In genomic region chr5:159801303-159801702, GRCh38 we compare ENCODE assay signal across 14 cellular contexts.
A peak's percentile ranks its signal among the peaks of the same experiment; 100 is the strongest.
DNase-seq lines count a peak whose midpoint lies in the region; ATAC-seq and TF ChIP-seq lines count a peak whose summit lies in the region.
"Had no signal": no experiment of that assay in that cellular context is flagged by ENCODE, and none has a peak within 500 bp of the region (broad histone marks: within the 10 kb centered on the region; RNA-seq: fewer than 3 reads in every experiment).

No MANE protein-coding gene starts in this region.

- intact Hi-C loops in esophagus muscularis mucosa (cut with DNase I): no loop called here

- H2AFZ ChIP-seq in SK-N-SH (ENCODE audit: low read depth): no peak overlapping the region
- H2AFZ ChIP-seq: GM23248 had no signal

- H3K27me3 ChIP-seq in SK-N-SH (ENCODE audit: insufficient read depth) (no peaks in the 10 kb centered on the region), esophagus muscularis mucosa (no peaks in the 10 kb centered on the region)
- H3K27me3 ChIP-seq: BLaER1 had no signal

- no peaks in the 10 kb centered on the region for H3K9me2 ChIP-seq in SK-N-SH

- DNase-seq in SK-N-SH: no peak
- DNase-seq in NCI-H187 treated with DMSO at 0.1 percent for 48 hours (lab: John Stamatoyannopoulos, UW): peak; percentile 64
- DNase-seq in esophagus muscularis mucosa (ENCODE audit: extremely low spot score): peak; percentile 29
- DNase-seq in NCI-H2107 treated with DMSO at 0.1 percent for 48 hours (lab: John Stamatoyannopoulos, UW; ENCODE audit: unreplicated experiment): no peak
- DNase-seq in MV-4-11 (lab: John Stamatoyannopoulos, UW): no peak
- DNase-seq: 8988T; Calu3; CD8-positive, alpha-beta T cell; GF-D8; GM23248 had no signal

- no peaks in the 10 kb centered on the region for H3K79me2 ChIP-seq in SK-N-SH (ENCODE audit: insufficient read depth)

- no peak overlapping the region for H3K4me2 ChIP-seq in SK-N-SH
- H3K4me2 ChIP-seq: BLaER1 had no signal

- H3K27ac ChIP-seq in SK-N-SH (ENCODE audit: low read depth in 2 of 2, low read length in 1 of 2): no peak overlapping the region
- no peak overlapping the region for H3K27ac ChIP-seq in esophagus muscularis mucosa (replicated peaks in 1 of 4)
- H3K27ac ChIP-seq: BLaER1, GM23248 had no signal

- ATAC-seq in SK-N-SH treated with all-trans-retinoic acid at 6 μM for 48 hours: no peak
- no peak for ATAC-seq in GM19328 (IDR thresholded peaks at IDR 0.05; ENCODE audit: unreplicated experiment)
- ATAC-seq: CD8-positive, alpha-beta T cell had no signal

- H3K9ac ChIP-seq in SK-N-SH: no peak overlapping the region
- H3K9ac ChIP-seq: BLaER1, GM23248 had no signal

- no peak for TF ChIP-seq POLR2A in esophagus muscularis mucosa (IDR thresholded peaks at IDR 0.05; ENCODE audit: low read depth)

- H3K9me3 ChIP-seq in SK-N-SH (peaks cover 12% of the 10 kb centered on the region; the same call in 1 of the 2 replicates), esophagus muscularis mucosa (peaks cover 0 to 4% (median 0%) of the 10 kb centered on the region in 4 donors)
- H3K9me3 ChIP-seq: BLaER1, HAP-1 had no signal

- no peaks in the 10 kb centered on the region for H3K4me1 ChIP-seq in SK-N-SH (ENCODE audit: control insufficient read depth in 1 of 2, insufficient read depth in 2 of 2, low read depth in 1 of 2, low read length in 1 of 2)
- H3K4me1 ChIP-seq in esophagus muscularis mucosa: no peaks in the 10 kb centered on the region
- H3K4me1 ChIP-seq: HAP-1 had no signal

- H4K20me1 ChIP-seq in SK-N-SH (ENCODE audit: insufficient read depth): no peaks in the 10 kb centered on the region
- H4K20me1 ChIP-seq: BLaER1 had no signal

- no peak for TF ChIP-seq CTCF in SK-N-SH (IDR thresholded peaks at IDR 0.05)
- no peak for TF ChIP-seq CTCF in esophagus muscularis mucosa (IDR thresholded peaks at IDR 0.05)

- TF ChIP-seq EP300 in SK-N-SH (IDR thresholded peaks at IDR 0.05; ENCODE audit: borderline replicate concordance in 1 of 2, low read depth in 1 of 2, low read length in 1 of 2) (no peak), esophagus muscularis mucosa (IDR thresholded peaks at IDR 0.05) (no peak)

- 48% methylated on average over 8 of the region's 8 CpGs for WGBS in SK-N-SH (ENCODE audit: low lambda C conversion rate)
- whole genome bisulfite sequencing in esophagus muscularis mucosa: 93% methylated on average over 8 of the region's 8 CpGs

- no peaks in the 10 kb centered on the region for H3F3A ChIP-seq in SK-N-SH (replicated peaks; ENCODE audit: insufficient read depth)

- CTCF ChIA-PET in SK-N-SH (lab: Yijun Ruan, JAX): no interaction called here

- H3K4me3 ChIP-seq in SK-N-SH (ENCODE audit: low read depth in 2 of 2, low read length in 1 of 2) (no peak overlapping the region), esophagus muscularis mucosa (no peak overlapping the region)
- H3K4me3 ChIP-seq: BLaER1, GM23248, HAP-1 had no signal

- POLR2A ChIA-PET in SK-N-SH (lab: Yijun Ruan, JAX): no interaction called here

- no peaks in the 10 kb centered on the region for H3K36me3 ChIP-seq in SK-N-SH (replicated peaks in 1 of 2; ENCODE audit: control insufficient read depth in 1 of 2, insufficient read depth in 2 of 2, low read length in 1 of 2)
- H3K36me3 ChIP-seq in esophagus muscularis mucosa: no peaks in the 10 kb centered on the region
- H3K36me3 ChIP-seq: BLaER1, HAP-1 had no signal

- no peak for TF ChIP-seq RAD21 in SK-N-SH (IDR thresholded peaks at IDR 0.05; ENCODE audit: low read length)

TF ChIP-seq in SK-N-SH, 30 proteins besides CTCF, POLR2A, EP300 and RAD21:
- TF ChIP-seq TEAD4 (IDR thresholded peaks at IDR 0.05; ENCODE audit: borderline replicate concordance, insufficient read depth) (no peak), USF1 (IDR thresholded peaks at IDR 0.05; ENCODE audit: borderline replicate concordance, low read depth) (peak; percentile 18; the same call in 1 of the 2 replicates), FOXM1 (IDR thresholded peaks at IDR 0.05; ENCODE audit: low read depth) (no peak), MEF2A (IDR thresholded peaks at IDR 0.05; ENCODE audit: borderline replicate concordance, low read depth) (no peak)
- TF ChIP-seq, protein P1, sequence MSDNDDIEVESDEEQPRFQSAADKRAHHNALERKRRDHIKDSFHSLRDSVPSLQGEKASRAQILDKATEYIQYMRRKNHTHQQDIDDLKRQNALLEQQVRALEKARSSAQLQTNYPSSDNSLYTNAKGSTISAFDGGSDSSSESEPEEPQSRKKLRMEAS (IDR thresholded peaks at IDR 0.05; ENCODE audit: low read depth): no peak

TF ChIP-seq in SK-N-SH treated with all-trans-retinoic acid at 6 μM for 48 hours, 23 proteins besides CTCF, POLR2A, EP300 and RAD21 (continues in another document):
- TF ChIP-seq ISL1 (CRISPR knock-in tag; IDR thresholded peaks at IDR 0.05): no peak
- TF ChIP-seq, protein P2, sequence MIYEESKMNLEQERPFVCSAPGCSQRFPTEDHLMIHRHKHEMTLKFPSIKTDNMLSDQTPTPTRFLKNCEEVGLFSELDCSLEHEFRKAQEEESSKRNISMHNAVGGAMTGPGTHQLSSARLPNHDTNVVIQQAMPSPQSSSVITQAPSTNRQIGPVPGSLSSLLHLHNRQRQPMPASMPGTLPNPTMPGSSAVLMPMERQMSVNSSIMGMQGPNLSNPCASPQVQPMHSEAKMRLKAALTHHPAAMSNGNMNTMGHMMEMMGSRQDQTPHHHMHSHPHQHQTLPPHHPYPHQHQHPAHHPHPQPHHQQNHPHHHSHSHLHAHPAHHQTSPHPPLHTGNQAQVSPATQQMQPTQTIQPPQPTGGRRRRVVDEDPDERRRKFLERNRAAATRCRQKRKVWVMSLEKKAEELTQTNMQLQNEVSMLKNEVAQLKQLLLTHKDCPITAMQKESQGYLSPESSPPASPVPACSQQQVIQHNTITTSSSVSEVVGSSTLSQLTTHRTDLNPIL (CRISPR knock-in tag; IDR thresholded peaks at IDR 0.05; ENCODE audit: low read depth): no peak
- no peak for TF ChIP-seq PPARA (CRISPR knock-in tag; IDR thresholded peaks at IDR 0.05; ENCODE audit: borderline replicate concordance)
- TF ChIP-seq ZC3H10 (CRISPR knock-in tag; IDR thresholded peaks at IDR 0.05): no peak
- TF ChIP-seq, protein P3, sequence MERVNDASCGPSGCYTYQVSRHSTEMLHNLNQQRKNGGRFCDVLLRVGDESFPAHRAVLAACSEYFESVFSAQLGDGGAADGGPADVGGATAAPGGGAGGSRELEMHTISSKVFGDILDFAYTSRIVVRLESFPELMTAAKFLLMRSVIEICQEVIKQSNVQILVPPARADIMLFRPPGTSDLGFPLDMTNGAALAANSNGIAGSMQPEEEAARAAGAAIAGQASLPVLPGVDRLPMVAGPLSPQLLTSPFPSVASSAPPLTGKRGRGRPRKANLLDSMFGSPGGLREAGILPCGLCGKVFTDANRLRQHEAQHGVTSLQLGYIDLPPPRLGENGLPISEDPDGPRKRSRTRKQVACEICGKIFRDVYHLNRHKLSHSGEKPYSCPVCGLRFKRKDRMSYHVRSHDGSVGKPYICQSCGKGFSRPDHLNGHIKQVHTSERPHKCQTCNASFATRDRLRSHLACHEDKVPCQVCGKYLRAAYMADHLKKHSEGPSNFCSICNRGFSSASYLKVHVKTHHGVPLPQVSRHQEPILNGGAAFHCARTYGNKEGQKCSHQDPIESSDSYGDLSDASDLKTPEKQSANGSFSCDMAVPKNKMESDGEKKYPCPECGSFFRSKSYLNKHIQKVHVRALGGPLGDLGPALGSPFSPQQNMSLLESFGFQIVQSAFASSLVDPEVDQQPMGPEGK (CRISPR knock-in tag; IDR thresholded peaks at IDR 0.05; ENCODE audit: borderline replicate concordance): no peak
- no peak for TF ChIP-seq CSDC2 (CRISPR knock-in tag; IDR thresholded peaks at IDR 0.05)
- no peak for TF ChIP-seq TOX (CRISPR knock-in tag; IDR thresholded peaks at IDR 0.05; ENCODE audit: borderline replicate concordance)
- TF ChIP-seq, protein P4, sequence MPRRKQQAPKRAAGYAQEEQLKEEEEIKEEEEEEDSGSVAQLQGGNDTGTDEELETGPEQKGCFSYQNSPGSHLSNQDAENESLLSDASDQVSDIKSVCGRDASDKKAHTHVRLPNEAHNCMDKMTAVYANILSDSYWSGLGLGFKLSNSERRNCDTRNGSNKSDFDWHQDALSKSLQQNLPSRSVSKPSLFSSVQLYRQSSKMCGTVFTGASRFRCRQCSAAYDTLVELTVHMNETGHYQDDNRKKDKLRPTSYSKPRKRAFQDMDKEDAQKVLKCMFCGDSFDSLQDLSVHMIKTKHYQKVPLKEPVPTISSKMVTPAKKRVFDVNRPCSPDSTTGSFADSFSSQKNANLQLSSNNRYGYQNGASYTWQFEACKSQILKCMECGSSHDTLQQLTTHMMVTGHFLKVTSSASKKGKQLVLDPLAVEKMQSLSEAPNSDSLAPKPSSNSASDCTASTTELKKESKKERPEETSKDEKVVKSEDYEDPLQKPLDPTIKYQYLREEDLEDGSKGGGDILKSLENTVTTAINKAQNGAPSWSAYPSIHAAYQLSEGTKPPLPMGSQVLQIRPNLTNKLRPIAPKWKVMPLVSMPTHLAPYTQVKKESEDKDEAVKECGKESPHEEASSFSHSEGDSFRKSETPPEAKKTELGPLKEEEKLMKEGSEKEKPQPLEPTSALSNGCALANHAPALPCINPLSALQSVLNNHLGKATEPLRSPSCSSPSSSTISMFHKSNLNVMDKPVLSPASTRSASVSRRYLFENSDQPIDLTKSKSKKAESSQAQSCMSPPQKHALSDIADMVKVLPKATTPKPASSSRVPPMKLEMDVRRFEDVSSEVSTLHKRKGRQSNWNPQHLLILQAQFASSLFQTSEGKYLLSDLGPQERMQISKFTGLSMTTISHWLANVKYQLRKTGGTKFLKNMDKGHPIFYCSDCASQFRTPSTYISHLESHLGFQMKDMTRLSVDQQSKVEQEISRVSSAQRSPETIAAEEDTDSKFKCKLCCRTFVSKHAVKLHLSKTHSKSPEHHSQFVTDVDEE (CRISPR knock-in tag; IDR thresholded peaks at IDR 0.05): no peak
- TF ChIP-seq BACH2 (CRISPR knock-in tag; IDR thresholded peaks at IDR 0.05; ENCODE audit: borderline replicate concordance): no peak
- TF ChIP-seq, protein P5, sequence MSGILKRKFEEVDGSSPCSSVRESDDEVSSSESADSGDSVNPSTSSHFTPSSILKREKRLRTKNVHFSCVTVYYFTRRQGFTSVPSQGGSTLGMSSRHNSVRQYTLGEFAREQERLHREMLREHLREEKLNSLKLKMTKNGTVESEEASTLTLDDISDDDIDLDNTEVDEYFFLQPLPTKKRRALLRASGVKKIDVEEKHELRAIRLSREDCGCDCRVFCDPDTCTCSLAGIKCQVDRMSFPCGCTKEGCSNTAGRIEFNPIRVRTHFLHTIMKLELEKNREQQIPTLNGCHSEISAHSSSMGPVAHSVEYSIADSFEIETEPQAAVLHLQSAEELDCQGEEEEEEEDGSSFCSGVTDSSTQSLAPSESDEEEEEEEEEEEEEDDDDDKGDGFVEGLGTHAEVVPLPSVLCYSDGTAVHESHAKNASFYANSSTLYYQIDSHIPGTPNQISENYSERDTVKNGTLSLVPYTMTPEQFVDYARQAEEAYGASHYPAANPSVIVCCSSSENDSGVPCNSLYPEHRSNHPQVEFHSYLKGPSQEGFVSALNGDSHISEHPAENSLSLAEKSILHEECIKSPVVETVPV (CRISPR knock-in tag; IDR thresholded peaks at IDR 0.05): no peak

Comparison
In these comparisons a context has a peak if more than half of its experiments do, and no peak if none do; other contexts are left out.
1. DNase-seq: peak in NCI-H187 treated with DMSO at 0.1 percent for 48 hours (single experiment) and esophagus muscularis mucosa (single experiment); none in SK-N-SH (single experiment), NCI-H2107 treated with DMSO at 0.1 percent for 48 hours (single experiment) and MV-4-11 (single experiment).